18 cellular contexts compared by ENCODE assay signal in genomic region chr17:1067282-1067956, GRCh38.
A peak's percentile ranks its signal among the peaks of the same experiment; 100 is the strongest.
DNase-seq lines count a peak whose midpoint lies in the region; ATAC-seq and TF ChIP-seq lines count a peak whose summit lies in the region.
"Had no signal": no experiment of that assay in that cellular context is flagged by ENCODE, and none has a peak within 500 bp of the region (broad histone marks: within the 10 kb centered on the region; RNA-seq: fewer than 3 reads in every experiment).

No MANE protein-coding gene starts in this region.

- TF ChIP-seq RAD21 in IMR-90 (IDR thresholded peaks at IDR 0.05; ENCODE audit: low read length) = no peak

- in situ Hi-C loops in IMR-90 (cut with MboI; ENCODE audit: low sequenced_read_pairs) = no loop called here
- in situ Hi-C loops in KBM-7 (cut with MboI; ENCODE audit: low pct_unique_long_range_greater_than_20kb, low sequenced_read_pairs) = no loop called here

- no peak overlapping the region for H3K4ac ChIP-seq in IMR-90 (ENCODE audit: low read depth, low read length)

- no peak overlapping the region for H3K4me2 ChIP-seq in IMR-90 (ENCODE audit: low read depth, low read length)

- no peak overlapping the region for H3K56ac ChIP-seq in IMR-90 (ENCODE audit: extremely low read depth, insufficient read depth, low read length)

- H4K91ac ChIP-seq in IMR-90 (ENCODE audit: insufficient read depth, low read depth, low read length) = no peak overlapping the region

- H2BK20ac ChIP-seq in IMR-90 (ENCODE audit: low read depth, low read length) = no peak overlapping the region

- H3K18ac ChIP-seq in IMR-90 (ENCODE audit: low read depth, low read length) = no peak overlapping the region

- H3K27ac Mint-ChIP-seq in activated CD8-positive, alpha-beta T cell treated with anti-CD3 and anti-CD28 coated beads for 36 hours = no peak overlapping the region
- H3K27ac Mint-ChIP-seq: activated CD4-positive, alpha-beta T cell treated with anti-CD3 and anti-CD28 coated beads, Interleukin-2, amount 10 ng/mL, durations not matched to agents 7 days and 5 days; activated naive CD8-positive, alpha-beta T cell; activated T-cell treated with anti-CD3 and anti-CD28 coated beads, Interleukin-2, amount 50 U/mL, for 24 hours had no signal

- H3K36me3 ChIP-seq in IMR-90 (ENCODE audit: control insufficient read depth, insufficient read depth, low read length) = peaks cover 54% of the 10 kb centered on the region

- peaks cover 8% of the 10 kb centered on the region for H3K9me3 Mint-ChIP-seq in activated CD8-positive, alpha-beta T cell treated with anti-CD3 and anti-CD28 coated beads for 36 hours

- H3K4me1 Mint-ChIP-seq in activated CD8-positive, alpha-beta T cell treated with anti-CD3 and anti-CD28 coated beads for 36 hours (ENCODE audit: low read depth) = no peaks in the 10 kb centered on the region
- H3K4me1 Mint-ChIP-seq: activated CD4-positive, alpha-beta T cell treated with anti-CD3 and anti-CD28 coated beads, Interleukin-2, amount 10 ng/mL, durations not matched to agents 7 days and 5 days; CD14-positive monocyte had no signal

- no peak overlapping the region for H2BK120ac ChIP-seq in IMR-90 (ENCODE audit: low read depth, low read length)

- no peaks in the 10 kb centered on the region for H3K27me3 ChIP-seq in IMR-90 (ENCODE audit: control insufficient read depth, insufficient read depth, low read length)
- H3K27me3 ChIP-seq: cardiac muscle cell, gastrocnemius medialis, tibial artery had no signal

- no TSS peak for BruUV-seq in IMR-90 (replicated peaks; lab: Mats Ljungman, UMichigan)

- no CpG with 5 or more reads among the region's 10 CpGs for WGBS in IMR-90 (ENCODE audit: extremely low coverage in 2 of 2, insufficient read length in 1 of 2), 2 experiments

- no peaks in the 10 kb centered on the region; the same call in 1 of the 2 replicates for H3K9me1 ChIP-seq in IMR-90 (ENCODE audit: insufficient read depth, low read length)

- H4K20me1 ChIP-seq in IMR-90 (ENCODE audit: insufficient read depth, low read length) = no peaks in the 10 kb centered on the region; the same call in none of the 2 replicates

- no peaks in the 10 kb centered on the region; a peak in 2 of 4 replicates for H3K79me1 ChIP-seq in IMR-90 (ENCODE audit: low read depth in 1 of 2, low read length in 2 of 2)

- H3K4me3 ChIP-seq in IMR-90 (ENCODE audit: insufficient read depth, low read depth, low read length) = no peak overlapping the region
- H3K4me3 ChIP-seq: cardiac muscle cell, gastrocnemius medialis, tibial artery had no signal

- H4K5ac ChIP-seq in IMR-90 (ENCODE audit: low read depth, low read length) = no peak overlapping the region

- no peaks in the 10 kb centered on the region for H3K4me1 ChIP-seq in IMR-90 (ENCODE audit: control insufficient read depth, insufficient read depth, low read length)
- H3K4me1 ChIP-seq: gastrocnemius medialis, tibial artery had no signal

- DNase-seq in IMR-90 (no peak), amniotic epithelial cell (ENCODE audit: low read depth) (peak; percentile 90), left cardiac atrium (peak; percentile 33), renal cortical epithelial cell (ENCODE audit: low read depth) (peak; percentile 41), OCI-M1 (lab: John Stamatoyannopoulos, UW) (no peak), KBM-7 (no peak)
- no peak for DNase-seq in activated CD8-positive, alpha-beta T cell treated with anti-CD3 and anti-CD28 coated beads for 36 hours
- DNase-seq: activated CD4-positive, alpha-beta T cell treated with anti-CD3 and anti-CD28 coated beads, Interleukin-2, amount 10 ng/mL, durations not matched to agents 7 days and 5 days; activated T-cell treated with anti-CD3 and anti-CD28 coated beads, Interleukin-2, amount 50 U/mL, for 24 hours; DND-41; gastrocnemius medialis; SHP77; stimulated activated CD4-positive, alpha-beta T cell treated with anti-CD3 and anti-CD28 coated beads, Interleukin-4, amount 100 ng/mL, for 4 hours; tibial artery had no signal

- peaks cover 38% of the 10 kb centered on the region for H3K36me3 Mint-ChIP-seq in activated CD8-positive, alpha-beta T cell treated with anti-CD3 and anti-CD28 coated beads for 36 hours (ENCODE audit: low read depth)

- no peak overlapping the region for H3K14ac ChIP-seq in IMR-90 (replicated peaks; ENCODE audit: low read depth, low read length)

- H3K27me3 Mint-ChIP-seq in activated CD8-positive, alpha-beta T cell treated with anti-CD3 and anti-CD28 coated beads for 36 hours = no peaks in the 10 kb centered on the region
- H3K27me3 Mint-ChIP-seq: activated CD4-positive, alpha-beta T cell treated with anti-CD3 and anti-CD28 coated beads, Interleukin-2, amount 10 ng/mL, durations not matched to agents 7 days and 5 days; activated naive CD8-positive, alpha-beta T cell; activated T-cell treated with anti-CD3 and anti-CD28 coated beads, Interleukin-2, amount 50 U/mL, for 24 hours had no signal

- no peak overlapping the region for H3K27ac ChIP-seq in IMR-90 (ENCODE audit: insufficient read depth, low read length)
- H3K27ac ChIP-seq: cardiac muscle cell, gastrocnemius medialis, tibial artery had no signal

- CTCF ChIA-PET in IMR-90 (lab: Yijun Ruan, JAX) = no interaction called here
- CTCF ChIA-PET in activated CD8-positive, alpha-beta T cell treated with anti-CD3 and anti-CD28 coated beads for 36 hours (lab: Charles Lee) = interaction anchor here (1.0 kb wide), 2 partner anchors 9 to 11 kb away, joined by 3 to 5 read pairs; no protein-coding TSS in a partner anchor

- intact Hi-C loops in IMR-90 (cut with micrococcal nuclease) (no loop called here), left cardiac atrium (cut with DNase I) (no loop called here)
- intact Hi-C loops in activated CD8-positive, alpha-beta T cell treated with anti-CD3 and anti-CD28 coated beads for 36 hours (cut with micrococcal nuclease) = no loop called here

- no peak overlapping the region for H3K4me3 Mint-ChIP-seq in activated CD8-positive, alpha-beta T cell treated with anti-CD3 and anti-CD28 coated beads for 36 hours
- H3K4me3 Mint-ChIP-seq: activated CD4-positive, alpha-beta T cell treated with anti-CD3 and anti-CD28 coated beads, Interleukin-2, amount 10 ng/mL, durations not matched to agents 7 days and 5 days; activated naive CD8-positive, alpha-beta T cell; activated T-cell treated with anti-CD3 and anti-CD28 coated beads, Interleukin-2, amount 50 U/mL, for 24 hours; CD14-positive monocyte had no signal

- H2AK9ac ChIP-seq in IMR-90 (replicated peaks; ENCODE audit: low read depth, low read length, poor library complexity) = peak overlapping the region; percentile 5

- H2AFZ ChIP-seq in IMR-90 (replicated peaks; ENCODE audit: low read length, poor library complexity) = no peak overlapping the region

- ATAC-seq in IMR-90 (ENCODE audit: low read depth) (no peak), left cardiac atrium (peak; percentile 90 to 96), HG03135 (IDR thresholded peaks at IDR 0.05; ENCODE audit: unreplicated experiment) (no peak)
- ATAC-seq in activated CD8-positive, alpha-beta T cell treated with anti-CD3 and anti-CD28 coated beads for 36 hours = no peak
- ATAC-seq: gastrocnemius medialis had no signal

- peaks cover 7% of the 10 kb centered on the region for H3K9me3 ChIP-seq in IMR-90 (ENCODE audit: control insufficient read depth, insufficient read depth, low read length)
- H3K9me3 ChIP-seq: gastrocnemius medialis, tibial artery had no signal

- H4K8ac ChIP-seq in IMR-90 (ENCODE audit: low read depth in 2 of 2, low read length in 2 of 2) = no peak overlapping the region

- POLR2A ChIA-PET in IMR-90 (lab: Charles Lee; ENCODE audit: unreplicated experiment) = no interaction called here
- POLR2A ChIA-PET in activated CD8-positive, alpha-beta T cell treated with anti-CD3 and anti-CD28 coated beads for 36 hours (lab: Charles Lee) = no interaction called here

- H2BK5ac ChIP-seq in IMR-90 (ENCODE audit: low read depth, low read length, poor library complexity, severe bottlenecking) = no peak overlapping the region

- no peak overlapping the region for H3K23ac ChIP-seq in IMR-90 (ENCODE audit: low read depth, low read length)

- H3K9ac ChIP-seq in IMR-90 (ENCODE audit: low read depth, low read length) = no peak overlapping the region

- no peak for TF ChIP-seq POLR2A in IMR-90 (IDR thresholded peaks at IDR 0.05; ENCODE audit: low read depth, low read length)

- H2AK5ac ChIP-seq in IMR-90 (ENCODE audit: low read depth, low read length) = no peak overlapping the region

- no peak overlapping the region for H2BK15ac ChIP-seq in IMR-90 (ENCODE audit: low read depth, low read length)

- dilution Hi-C loops in IMR-90 (cut with HindIII; ENCODE audit: low sequenced_read_pairs, unreplicated experiment) = no loop called here

- TF ChIP-seq CTCF in IMR-90 (conservative IDR thresholded peaks at IDR 0.05; ENCODE audit: low read depth, low read length) = no peak
- no peak for TF ChIP-seq CTCF in activated CD8-positive, alpha-beta T cell treated with anti-CD3 and anti-CD28 coated beads for 36 hours (IDR thresholded peaks at IDR 0.05)

TF ChIP-seq in IMR-90, 13 proteins besides CTCF, POLR2A, EP300 and RAD21:
- TF ChIP-seq FOS (IDR thresholded peaks at IDR 0.05; ENCODE audit: low read depth, low read length) = no peak
- TF ChIP-seq MXI1 (IDR thresholded peaks at IDR 0.05; ENCODE audit: borderline replicate concordance, low read depth, low read length) = no peak
TF ChIP-seq in IMR-90: peak in this region for 0.

Comparison
In these comparisons a context has a peak if more than half of its experiments do, and no peak if none do; other contexts are left out.
1. ATAC-seq: peak in left cardiac atrium (2 of 2); none in IMR-90 (single experiment), HG03135 (single experiment) and activated CD8-positive, alpha-beta T cell treated with anti-CD3 and anti-CD28 coated beads for 36 hours (single experiment).
2. DNase-seq: peak in amniotic epithelial cell (single experiment), left cardiac atrium (single experiment) and renal cortical epithelial cell (single experiment); none in IMR-90 (single experiment), OCI-M1 (single experiment), activated CD8-positive, alpha-beta T cell treated with anti-CD3 and anti-CD28 coated beads for 36 hours (single experiment) and KBM-7 (single experiment).